ENCODE assay signal across 14 cellular contexts in the genomic region with DNA sequence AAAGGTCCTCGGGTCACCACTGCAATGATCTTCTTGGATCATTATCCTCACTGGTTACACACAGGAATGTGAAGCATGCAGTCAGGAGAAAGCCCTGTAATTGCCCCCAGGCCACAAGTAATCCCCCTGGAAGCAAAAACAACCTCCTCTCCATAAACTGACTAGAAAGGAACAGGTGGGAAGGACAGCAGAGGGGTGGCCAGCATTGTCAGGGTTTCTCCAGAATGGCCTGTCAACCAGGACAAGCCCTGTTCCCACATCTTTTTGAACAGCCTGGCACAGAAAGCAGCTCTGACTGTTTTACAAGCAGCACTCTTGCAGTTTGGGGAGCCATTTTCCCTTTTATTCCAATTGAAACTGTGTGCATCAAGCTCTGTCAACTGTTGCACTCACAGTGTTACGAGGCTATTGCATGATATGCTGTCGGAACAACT. TPM values are rescaled to one million over a fixed set of nuclear protein-coding genes. Genes with fewer than 3 reads are reported as not detected.
DNase-seq lines count a peak whose midpoint lies in the region; ATAC-seq, FAIRE-seq and TF ChIP-seq lines count a peak whose summit lies in the region.
"Had no signal": no experiment of that assay in that cellular context is flagged by ENCODE, and none has a peak within 500 bp of the region (broad histone marks: within the 10 kb centered on the region; RNA-seq: fewer than 3 reads in every experiment).

No MANE protein-coding gene starts in this region.

- H3K4me2 ChIP-seq in A549 = peak overlapping the region; percentile 77
- H3K4me2 ChIP-seq in PC-3 (ENCODE audit: low read length) = peak overlapping the region; percentile 93
- H3K4me2 ChIP-seq in neuronal stem cell (ENCODE audit: insufficient read depth, low read length, poor library complexity, severe bottlenecking) = no peak overlapping the region

- no peak for ATAC-seq in A549
- ATAC-seq in PC-3 = no peak
- no peak for ATAC-seq in GM21619 (IDR thresholded peaks at IDR 0.05; ENCODE audit: unreplicated experiment)
- ATAC-seq in HG02870 (IDR thresholded peaks at IDR 0.05; ENCODE audit: unreplicated experiment) = no peak
- ATAC-seq: upper lobe of right lung had no signal

- no peaks in the 10 kb centered on the region for H4K20me1 ChIP-seq in PC-3 (ENCODE audit: low read length)

- CTCF ChIA-PET in A549 (lab: Yijun Ruan, JAX) = interaction anchor here (1.0 kb wide), 1 partner anchor 68 kb away, joined by 5 read pairs; no protein-coding TSS in a partner anchor
- CTCF ChIA-PET in PC-3 (lab: Charles Lee) = no interaction called here

- H2AK5ac ChIP-seq in neuronal stem cell (ENCODE audit: low read depth, low read length) = no peak overlapping the region

- BruUV-seq in PC-3 (replicated peaks; lab: Mats Ljungman, UMichigan) = no TSS peak

- H3K23ac ChIP-seq in neuronal stem cell (ENCODE audit: low read depth, low read length, poor library complexity) = no peak overlapping the region

- intact Hi-C loops in PC-3 (cut with micrococcal nuclease) = loop anchor here (2.0 kb wide), 2 partner anchors 20 to 34 kb away; no protein-coding TSS in a partner anchor

- no peak for FAIRE-seq in A549 (lab: Jason Lieb, UNC)

- H2BK15ac ChIP-seq in neuronal stem cell (ENCODE audit: low read length) = no peak overlapping the region

- H3K9me3 ChIP-seq in A549 (no peaks in the 10 kb centered on the region), PC-3 (ENCODE audit: low read length) (no peaks in the 10 kb centered on the region), neuronal stem cell (replicated peaks in 1 of 2; ENCODE audit: control insufficient read depth in 2 of 2, insufficient read depth in 1 of 2, low read depth in 1 of 2, low read length in 2 of 2) (no peaks in the 10 kb centered on the region)
- H3K9me3 ChIP-seq: upper lobe of right lung had no signal

- no peak overlapping the region for H2AFZ ChIP-seq in PC-3 (ENCODE audit: low read length)
- peak overlapping the region; percentile 64 for H2AFZ ChIP-seq in neuronal stem cell (ENCODE audit: low read length)

- H3K9ac ChIP-seq in PC-3 (ENCODE audit: low read length) = peak overlapping the region; percentile 76
- no peak overlapping the region for H3K9ac ChIP-seq in neuronal stem cell (ENCODE audit: low read depth, low read length, poor library complexity)

- H3K4me3 ChIP-seq in A549 = no peak overlapping the region
- no peak overlapping the region for H3K4me3 ChIP-seq in PC-3 (ENCODE audit: low read length)
- no peak overlapping the region for H3K4me3 ChIP-seq in neuronal stem cell (ENCODE audit: low read length in 2 of 2)
- H3K4me3 ChIP-seq: SK-N-MC, upper lobe of right lung had no signal

- peaks cover under 1% of the 10 kb centered on the region for H3F3A ChIP-seq in PC-3 (ENCODE audit: low read length, unreplicated experiment)

- H3K36me3 ChIP-seq in PC-3 (ENCODE audit: low read depth, low read length) (no peaks in the 10 kb centered on the region), neuronal stem cell (replicated peaks in 1 of 2; ENCODE audit: control insufficient read depth in 2 of 2, insufficient read depth in 2 of 2, low read length in 2 of 2) (no peaks in the 10 kb centered on the region)
- H3K36me3 ChIP-seq: upper lobe of right lung had no signal

- DNase-seq in A549 (ENCODE audit: low read depth in 1 of 2, low spot score in 1 of 2) = no peak
- DNase-seq in PC-3 = peak; percentile 19
- DNase-seq in fibroblast of peridontal ligament (ENCODE audit: extremely low read depth) = peak; percentile 18
- peak; percentile 76 for DNase-seq in neuronal stem cell (ENCODE audit: low spot score)
- no peak for DNase-seq in HuH-7 (ENCODE audit: low spot score)
- DNase-seq in SW 1271 (lab: John Stamatoyannopoulos, UW) = no peak
- DNase-seq: activated CD4-positive, alpha-beta T cell treated with anti-CD3 and anti-CD28 coated beads, Interleukin-2, amount 50 U/mL, for 4 hours; activated naive CD4-positive, alpha-beta T cell treated with anti-CD3 and anti-CD28 coated beads for 36 hours; Karpas-422; NCI-H510A treated with DMSO at 0.1 percent for 48 hours; upper lobe of right lung had no signal

- no peak for TF ChIP-seq POLR2A in A549 (IDR thresholded peaks at IDR 0.05; ENCODE audit: low read length)

- no peak for TF ChIP-seq EP300 in A549 (IDR thresholded peaks at IDR 0.05)

- POLR2A ChIA-PET in A549 (lab: Yijun Ruan, JAX) (interaction anchor here (0.7 kb wide), 1 partner anchor 52 kb away, joined by 3 read pairs; no protein-coding TSS in a partner anchor), PC-3 (lab: Charles Lee; ENCODE audit: unreplicated experiment) (no interaction called here)

- WGBS in A549 (ENCODE audit: missing lambda C conversion rate) = 76% methylated on average over 3 of the region's 3 CpGs
- WGBS in neuronal stem cell (ENCODE audit: extremely low coverage in 2 of 2, insufficient read length in 2 of 2, insufficient replicate concordance in 1 of 2), 2 donors = no CpG with 5 or more reads among the region's 3 CpGs

- H4K8ac ChIP-seq in neuronal stem cell (ENCODE audit: low read depth, low read length) = no peak overlapping the region

- H3K79me1 ChIP-seq in neuronal stem cell (ENCODE audit: low read depth, low read length) = no peaks in the 10 kb centered on the region

- H2BK5ac ChIP-seq in neuronal stem cell (ENCODE audit: low read length) = no peak overlapping the region

- H3K27ac ChIP-seq in A549 (peak overlapping the region; percentile 5 to 81; a peak in 3 of 6 replicates), PC-3 (ENCODE audit: low read length) (peak overlapping the region; percentile 99), neuronal stem cell (replicated peaks; ENCODE audit: low read length) (peak overlapping the region; percentile 88)
- H3K27ac ChIP-seq: SK-N-MC, upper lobe of right lung had no signal

- H3K9me2 ChIP-seq in PC-3 (replicated peaks; ENCODE audit: low read length) = no peaks in the 10 kb centered on the region

- no peak overlapping the region for H2BK12ac ChIP-seq in neuronal stem cell (ENCODE audit: low read length)

- no peak overlapping the region for H3K4ac ChIP-seq in neuronal stem cell (ENCODE audit: low read length)

- no peak overlapping the region for H3K18ac ChIP-seq in neuronal stem cell (ENCODE audit: low read length)

- TF ChIP-seq CTCF in A549 (IDR thresholded peaks at IDR 0.05) (no peak), PC-3 (conservative IDR thresholded peaks at IDR 0.05; ENCODE audit: low read depth, low read length) (no peak)

- H4K91ac ChIP-seq in neuronal stem cell (ENCODE audit: low read depth, low read length, poor library complexity) = no peak overlapping the region

- peaks cover 31% of the 10 kb centered on the region for H3K79me2 ChIP-seq in PC-3 (ENCODE audit: low read length)

- H2BK120ac ChIP-seq in neuronal stem cell (ENCODE audit: low read depth, low read length) = no peak overlapping the region

- TF ChIP-seq RAD21 in A549 (conservative IDR thresholded peaks at IDR 0.05 in 1 of 2, IDR thresholded peaks at IDR 0.05 in 1 of 2) = no peak

- H3K4me1 ChIP-seq in A549 (peaks cover 33% of the 10 kb centered on the region), PC-3 (ENCODE audit: insufficient read depth, low read length) (peaks cover 51% of the 10 kb centered on the region), neuronal stem cell (ENCODE audit: control insufficient read depth in 2 of 2, insufficient read depth in 1 of 2, low read depth in 1 of 2, low read length in 2 of 2) (peaks cover 17 to 26% of the 10 kb centered on the region in 2 donors)

- no peak overlapping the region for H3K14ac ChIP-seq in neuronal stem cell (ENCODE audit: low read length)

- H3K27me3 ChIP-seq in PC-3 (ENCODE audit: low read length) (no peaks in the 10 kb centered on the region), neuronal stem cell (ENCODE audit: control insufficient read depth in 3 of 3, insufficient read depth in 3 of 3, low read depth in 1 of 3, low read length in 3 of 3) (no peaks in the 10 kb centered on the region)
- H3K27me3 ChIP-seq: upper lobe of right lung had no signal

TF ChIP-seq in A549, 52 proteins besides CTCF, POLR2A, EP300 and RAD21 (continues in another document):
- TF ChIP-seq, protein P1, sequence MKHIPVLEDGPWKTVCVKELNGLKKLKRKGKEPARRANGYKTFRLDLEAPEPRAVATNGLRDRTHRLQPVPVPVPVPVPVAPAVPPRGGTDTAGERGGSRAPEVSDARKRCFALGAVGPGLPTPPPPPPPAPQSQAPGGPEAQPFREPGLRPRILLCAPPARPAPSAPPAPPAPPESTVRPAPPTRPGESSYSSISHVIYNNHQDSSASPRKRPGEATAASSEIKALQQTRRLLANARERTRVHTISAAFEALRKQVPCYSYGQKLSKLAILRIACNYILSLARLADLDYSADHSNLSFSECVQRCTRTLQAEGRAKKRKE (CRISPR knock-in tag; IDR thresholded peaks at IDR 0.05; ENCODE audit: low read depth) = no peak
- TF ChIP-seq MAFK (IDR thresholded peaks at IDR 0.05; ENCODE audit: partially characterized antibody) (no peak), CHD4 (IDR thresholded peaks at IDR 0.05; ENCODE audit: borderline replicate concordance) (no peak), HEYL (CRISPR knock-in tag; IDR thresholded peaks at IDR 0.05) (no peak), RCOR1 (IDR thresholded peaks at IDR 0.05; ENCODE audit: low read depth, low read length) (no peak), RARB (CRISPR knock-in tag; IDR thresholded peaks at IDR 0.05) (no peak), NFE2L2 (conservative IDR thresholded peaks at IDR 0.05; ENCODE audit: low read length) (no peak), JUN (IDR thresholded peaks at IDR 0.05) (no peak), HOXA7 (CRISPR knock-in tag; IDR thresholded peaks at IDR 0.05) (no peak)
- TF ChIP-seq, protein P2, sequence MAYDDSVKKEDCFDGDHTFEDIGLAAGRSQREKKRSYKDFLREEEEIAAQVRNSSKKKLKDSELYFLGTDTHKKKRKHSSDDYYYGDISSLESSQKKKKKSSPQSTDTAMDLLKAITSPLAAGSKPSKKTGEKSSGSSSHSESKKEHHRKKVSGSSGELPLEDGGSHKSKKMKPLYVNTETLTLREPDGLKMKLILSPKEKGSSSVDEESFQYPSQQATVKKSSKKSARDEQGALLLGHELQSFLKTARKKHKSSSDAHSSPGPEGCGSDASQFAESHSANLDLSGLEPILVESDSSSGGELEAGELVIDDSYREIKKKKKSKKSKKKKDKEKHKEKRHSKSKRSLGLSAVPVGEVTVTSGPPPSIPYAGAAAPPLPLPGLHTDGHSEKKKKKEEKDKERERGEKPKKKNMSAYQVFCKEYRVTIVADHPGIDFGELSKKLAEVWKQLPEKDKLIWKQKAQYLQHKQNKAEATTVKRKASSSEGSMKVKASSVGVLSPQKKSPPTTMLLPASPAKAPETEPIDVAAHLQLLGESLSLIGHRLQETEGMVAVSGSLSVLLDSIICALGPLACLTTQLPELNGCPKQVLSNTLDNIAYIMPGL (CRISPR knock-in tag; IDR thresholded peaks at IDR 0.05; ENCODE audit: borderline replicate concordance) = no peak

RNA-seq across cellular contexts. Expression of a gene that starts 36.1 kb away (rescaled TPM):
- polyA plus RNA-seq in A549 (2011; rRNA removed) = 0.60 and 0.62 TPM in 2 replicates
- polyA plus RNA-seq in A549 (2012; cell fraction: cytosol; rRNA removed) = 0.05 and 0.08 TPM in 2 replicates
- 0.05 and 0.09 TPM in 2 replicates for polyA plus RNA-seq in A549 (2012; cell fraction: nucleus; rRNA removed)
- polyA plus RNA-seq in A549 (2017; fragmentation: RNase III; extraction: RNeasy Plus Mini Kit Qiagen cat#74134 plus additional on column Dnase treatment) = 0.42 to 0.57 TPM (median 0.50 TPM) in 3 replicates
- polyA minus RNA-seq in A549 (2011; rRNA and poly(A)+ RNA removed) = 0.44 and 0.45 TPM in 2 replicates
- total RNA-seq in PC-3 (2014; rRNA removed) = 4.7 and 6.5 TPM in 2 replicates
- 5.9 TPM for polyA plus RNA-seq in neuronal stem cell (2013, experiment 1 of 2)
- polyA plus RNA-seq in neuronal stem cell (2013, experiment 2 of 2) = 6.0 TPM

Comparison
In these comparisons a context has a peak if more than half of its experiments do, and no peak if none do; other contexts are left out.
1. DNase-seq: peak in PC-3 (single experiment), fibroblast of peridontal ligament (single experiment) and neuronal stem cell (single experiment); none in A549 (0 of 2), HuH-7 (single experiment) and SW 1271 (0 of 2).
2. H3K27ac ChIP-seq: peak in every context shown above with its lines; median percentile 99 in PC-3; 88 in neuronal stem cell; 43 in A549.